Comparison of ENCODE assay signal across 8 cellular contexts in genomic region chr17:2853111-2853721, GRCh38. TPM values are rescaled to one million over a fixed set of nuclear protein-coding genes. Genes with fewer than 3 reads are reported as not detected.
DNase-seq lines count a peak whose midpoint lies in the region; ATAC-seq and TF ChIP-seq lines count a peak whose summit lies in the region.

No MANE protein-coding gene starts in this region.

- peak overlapping the region; percentile 91 for H3K9ac ChIP-seq in NT2/D1 (ENCODE audit: insufficient read length, low read depth)

- no peaks in the 10 kb centered on the region for H3K9me3 Mint-ChIP-seq in Caco-2 (ENCODE audit: unreplicated experiment)
- H3K9me3 Mint-ChIP-seq in activated naive CD8-positive, alpha-beta T cell treated with anti-CD3 and anti-CD28 coated beads, Interleukin-2, amount 10 ng/mL, durations not matched to agents 7 days and 5 days = no peaks in the 10 kb centered on the region

- under 1% methylated on average over 76 of the region's 76 CpGs for WGBS in right cardiac atrium

- H3K4me3 ChIP-seq in Caco-2 (ENCODE audit: low read depth, low read length) = peak overlapping the region; percentile 81
- peak overlapping the region; percentile 36 for H3K4me3 ChIP-seq in NT2/D1 (ENCODE audit: insufficient read length, low read depth)
- peak overlapping the region; percentile 89 for H3K4me3 ChIP-seq in right cardiac atrium (ENCODE audit: low read length)
- peak overlapping the region; percentile 17 for H3K4me3 ChIP-seq in retinal pigment epithelial cell (ENCODE audit: low read length)

- ATAC-seq in activated naive CD8-positive, alpha-beta T cell treated with anti-CD3 and anti-CD28 coated beads, Interleukin-2, amount 10 ng/mL, durations not matched to agents 7 days and 5 days (ENCODE audit: low read depth) = peak; percentile 49
- peak; percentile 50 to 53 for ATAC-seq in right cardiac atrium
- no peak for ATAC-seq in GM19351 (IDR thresholded peaks at IDR 0.05; ENCODE audit: unreplicated experiment)

- H3K4me1 ChIP-seq in Caco-2 (peaks cover 30% of the 10 kb centered on the region), NT2/D1 (ENCODE audit: insufficient read depth, insufficient read length) (peaks cover 16% of the 10 kb centered on the region), right cardiac atrium (ENCODE audit: control insufficient read depth, insufficient read depth, low read length) (no peaks in the 10 kb centered on the region)

- H3K36me3 ChIP-seq in Caco-2 (ENCODE audit: control insufficient read depth, insufficient read depth, low read length) (no peaks in the 10 kb centered on the region), NT2/D1 (ENCODE audit: insufficient read depth, insufficient read length, low read length) (peaks cover 18% of the 10 kb centered on the region)

- POLR2A ChIA-PET in Caco-2 (lab: Charles Lee) = interaction anchor here (0.5 kb wide), 1 partner anchor 24 kb away, joined by 8 read pairs; no protein-coding TSS in a partner anchor
- POLR2A ChIA-PET in activated naive CD8-positive, alpha-beta T cell treated with anti-CD3 and anti-CD28 coated beads, Interleukin-2, amount 10 ng/mL, durations not matched to agents 7 days and 5 days (lab: Charles Lee) = no interaction called here

- H3K9me3 ChIP-seq in Caco-2 = no peaks in the 10 kb centered on the region
- no peaks in the 10 kb centered on the region for H3K9me3 ChIP-seq in NT2/D1 (ENCODE audit: insufficient read depth, low read length)
- H3K9me3 ChIP-seq in right cardiac atrium (ENCODE audit: control insufficient read depth, low read length) = no peaks in the 10 kb centered on the region

- H3K27me3 Mint-ChIP-seq in Caco-2 (ENCODE audit: insufficient read depth, unreplicated experiment) = no peaks in the 10 kb centered on the region
- peaks cover 62% of the 10 kb centered on the region for H3K27me3 Mint-ChIP-seq in activated naive CD8-positive, alpha-beta T cell treated with anti-CD3 and anti-CD28 coated beads, Interleukin-2, amount 10 ng/mL, durations not matched to agents 7 days and 5 days

- no peak overlapping the region for H3K27ac Mint-ChIP-seq in Caco-2 (ENCODE audit: unreplicated experiment)
- H3K27ac Mint-ChIP-seq in activated naive CD8-positive, alpha-beta T cell treated with anti-CD3 and anti-CD28 coated beads, Interleukin-2, amount 10 ng/mL, durations not matched to agents 7 days and 5 days = no peak overlapping the region

- no peaks in the 10 kb centered on the region for H3K36me3 Mint-ChIP-seq in Caco-2 (ENCODE audit: insufficient read depth, unreplicated experiment)
- H3K36me3 Mint-ChIP-seq in activated naive CD8-positive, alpha-beta T cell treated with anti-CD3 and anti-CD28 coated beads, Interleukin-2, amount 10 ng/mL, durations not matched to agents 7 days and 5 days = no peaks in the 10 kb centered on the region

- TF ChIP-seq CTCF in Caco-2 (IDR thresholded peaks at IDR 0.05; ENCODE audit: insufficient read depth in 1 of 2, low read depth in 1 of 2, low read length in 1 of 2, severe bottlenecking in 1 of 2, unreplicated experiment in 1 of 2) (no peak), retinal pigment epithelial cell (conservative IDR thresholded peaks at IDR 0.05; ENCODE audit: low read depth, low read length) (no peak)

- BruUV-seq in Caco-2 (replicated peaks; lab: Mats Ljungman, UMichigan) = TSS peak; percentile 67

- peak in 1 of 2 experiments; percentile 55 for DNase-seq in Caco-2
- no peak for DNase-seq in NT2/D1 (ENCODE audit: low read depth, low spot score)
- peak; percentile 55 for DNase-seq in activated naive CD8-positive, alpha-beta T cell treated with anti-CD3 and anti-CD28 coated beads, Interleukin-2, amount 10 ng/mL, durations not matched to agents 7 days and 5 days
- DNase-seq in right cardiac atrium = peak; percentile 46 to 83 (median 76)
- no peak for DNase-seq in retinal pigment epithelial cell (ENCODE audit: low read depth)
- no peak for DNase-seq in DMS114 treated with DMSO at 0.1 percent for 48 hours (lab: John Stamatoyannopoulos, UW; ENCODE audit: unreplicated experiment)
- DNase-seq in pons (ENCODE audit: low spot score) = no peak

- peak overlapping the region; percentile 66 for H3K27ac ChIP-seq in right cardiac atrium (ENCODE audit: low read length)

- H3K4me1 Mint-ChIP-seq in Caco-2 (ENCODE audit: low read depth, unreplicated experiment) = peaks cover 7% of the 10 kb centered on the region
- H3K4me1 Mint-ChIP-seq in activated naive CD8-positive, alpha-beta T cell treated with anti-CD3 and anti-CD28 coated beads, Interleukin-2, amount 10 ng/mL, durations not matched to agents 7 days and 5 days = peaks cover 13% of the 10 kb centered on the region

- intact Hi-C loops in Caco-2 (cut with micrococcal nuclease; ENCODE audit: unreplicated experiment) (loop anchor here (5.0 kb wide), 1 partner anchor 49 kb away; no protein-coding TSS in a partner anchor), right cardiac atrium (cut with DNase I) (loop anchor here (5.0 to 10.0 kb wide), 4 partner anchors 52 to 82 kb away; no protein-coding TSS in a partner anchor)

- peak overlapping the region; percentile 89 for H3K4me3 Mint-ChIP-seq in Caco-2 (ENCODE audit: unreplicated experiment)
- peak overlapping the region; percentile 35 for H3K4me3 Mint-ChIP-seq in activated naive CD8-positive, alpha-beta T cell treated with anti-CD3 and anti-CD28 coated beads, Interleukin-2, amount 10 ng/mL, durations not matched to agents 7 days and 5 days

- H3K27me3 ChIP-seq in Caco-2 (replicated peaks; ENCODE audit: control insufficient read depth, insufficient read depth, low read length) (no peaks in the 10 kb centered on the region), NT2/D1 (ENCODE audit: insufficient read depth, insufficient read length) (peaks cover 2% of the 10 kb centered on the region), right cardiac atrium (ENCODE audit: control insufficient read depth, insufficient read depth) (no peaks in the 10 kb centered on the region)

- CTCF ChIA-PET in Caco-2 (lab: Charles Lee) = interaction anchor here (2.7 kb wide), 1 partner anchor 160 kb away, joined by 11 read pairs; no protein-coding TSS in a partner anchor

RNA-seq across cellular contexts. Expression of gene RAP1GAP2, which starts 57.0 kb away (rescaled TPM):
- 45.3 and 46.7 TPM in 2 replicates for total RNA-seq in Caco-2 (2022)
- 1 to 10 TPM; 4.0 to 4.8 TPM for total RNA-seq in activated naive CD8-positive, alpha-beta T cell treated with anti-CD3 and anti-CD28 coated beads, Interleukin-2, amount 10 ng/mL, durations not matched to agents 7 days and 5 days
- total RNA-seq in right cardiac atrium = 10 to 100 TPM; 35.1 to 62.1 (median 51.3) TPM
- 29.7 TPM for polyA plus RNA-seq in right cardiac atrium

Comparison
In these comparisons a context has a peak if more than half of its experiments do, and no peak if none do; other contexts are left out.
1. DNase-seq: peak in activated naive CD8-positive, alpha-beta T cell treated with anti-CD3 and anti-CD28 coated beads, Interleukin-2, amount 10 ng/mL, durations not matched to agents 7 days and 5 days (single experiment) and right cardiac atrium (3 of 3); none in NT2/D1 (single experiment), retinal pigment epithelial cell (single experiment), DMS114 treated with DMSO at 0.1 percent for 48 hours (single experiment) and pons (single experiment).
2. H3K4me3 ChIP-seq: peak in every context shown above with its lines; median percentile 89 in right cardiac atrium; 81 in Caco-2; 36 in NT2/D1; 17 in retinal pigment epithelial cell.